ENCODE assay signal across 10 cellular contexts in the genomic region with DNA sequence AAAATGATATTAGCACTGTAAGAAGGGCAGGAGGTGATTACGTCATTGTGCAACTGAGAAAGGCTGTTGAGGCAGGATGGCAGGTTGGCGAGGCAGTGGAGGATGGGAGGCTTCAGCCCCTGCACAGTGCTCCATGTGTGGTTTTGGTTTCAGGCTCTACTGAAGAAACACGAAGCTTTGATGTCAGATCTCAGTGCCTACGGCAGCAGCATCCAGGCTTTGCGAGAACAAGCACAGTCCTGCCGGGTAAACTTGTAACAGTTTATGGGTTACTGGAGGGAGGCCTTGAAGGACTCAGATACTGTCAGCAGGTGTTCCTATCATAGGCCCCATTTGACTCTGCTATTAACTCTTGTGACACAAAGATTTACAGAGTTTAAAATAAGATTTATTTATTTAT. TPM values are rescaled to one million over a fixed set of nuclear protein-coding genes. Genes with fewer than 3 reads are reported as not detected.
DNase-seq lines count a peak whose midpoint lies in the region; ATAC-seq, FAIRE-seq and TF ChIP-seq lines count a peak whose summit lies in the region.
"Had no signal": no experiment of that assay in that cellular context is flagged by ENCODE, and none has a peak within 500 bp of the region (broad histone marks: within the 10 kb centered on the region; RNA-seq: fewer than 3 reads in every experiment).

No MANE protein-coding gene starts in this region.

- H3K36me3 ChIP-seq in small intestine (ENCODE audit: control insufficient read depth in 2 of 2, insufficient read depth in 2 of 2, low read length in 2 of 2) (peaks cover 25 to 40% of the 10 kb centered on the region in 2 donors), thymus (ENCODE audit: control insufficient read depth, insufficient read depth) (peaks cover 78% of the 10 kb centered on the region)

- no peak for DNase-seq in natural killer cell treated with Interleukin-12 subunit alpha and Interleukin-12 subunit beta and Interleukin-15 and Interleukin-18, amount 100 ng/mL, for 72 hours (ENCODE audit: low spot score)
- no peak for DNase-seq in natural killer cell
- peak; percentile 48 to 67 for DNase-seq in activated T-cell treated with anti-CD3 and anti-CD28 coated beads, Interleukin-2, amount 50 U/mL, for 48 hours
- peak; percentile 64 for DNase-seq in small intestine
- DNase-seq in NCI-H526 treated with DMSO at 0.1 percent for 48 hours (lab: John Stamatoyannopoulos, UW): no peak
- DNase-seq in GDM1 (lab: John Stamatoyannopoulos, UW): no peak
- DNase-seq: DMS79 treated with DMSO at 0.1 percent for 48 hours, NCI-H345 had no signal

- H3K4me1 Mint-ChIP-seq in natural killer cell treated with Interleukin-12 subunit alpha and Interleukin-12 subunit beta and Interleukin-15 and Interleukin-18, amount 100 ng/mL, for 72 hours (ENCODE audit: low read depth in 2 of 2): peaks cover 0 to 3% of the 10 kb centered on the region in 2 donors
- peaks cover 0 to 4% of the 10 kb centered on the region in 2 donors for H3K4me1 Mint-ChIP-seq in natural killer cell

- 11 to 59% (median 30%) methylated on average over 6 of the region's 6 CpGs for WGBS in small intestine, 3 donors
- 4% methylated on average over 6 of the region's 6 CpGs for WGBS in thymus

- H3K4me1 ChIP-seq in small intestine (ENCODE audit: control insufficient read depth in 2 of 2, insufficient read depth in 1 of 2, low read depth in 1 of 2, low read length in 1 of 2) (no peaks in the 10 kb centered on the region), thymus (ENCODE audit: control insufficient read depth, insufficient read depth, low read length) (peaks cover 3% of the 10 kb centered on the region)

- intact Hi-C loops in natural killer cell (cut with micrococcal nuclease): no loop called here

- peaks cover 38% of the 10 kb centered on the region for H3K36me3 Mint-ChIP-seq in natural killer cell treated with Interleukin-12 subunit alpha and Interleukin-12 subunit beta and Interleukin-15 and Interleukin-18, amount 100 ng/mL, for 72 hours
- H3K36me3 Mint-ChIP-seq in natural killer cell: peaks cover 40% of the 10 kb centered on the region

- H3K9me3 Mint-ChIP-seq in natural killer cell treated with Interleukin-12 subunit alpha and Interleukin-12 subunit beta and Interleukin-15 and Interleukin-18, amount 100 ng/mL, for 72 hours: no peaks in the 10 kb centered on the region
- no peaks in the 10 kb centered on the region for H3K9me3 Mint-ChIP-seq in natural killer cell

- no peak for TF ChIP-seq CTCF in natural killer cell (IDR thresholded peaks at IDR 0.05)

- H3K27ac Mint-ChIP-seq in natural killer cell treated with Interleukin-12 subunit alpha and Interleukin-12 subunit beta and Interleukin-15 and Interleukin-18, amount 100 ng/mL, for 72 hours: peak overlapping the region in 1 of 2 donors; percentile 65
- peak overlapping the region in 1 of 2 donors; percentile 39 for H3K27ac Mint-ChIP-seq in natural killer cell

- no peaks in the 10 kb centered on the region for H3K27me3 Mint-ChIP-seq in natural killer cell treated with Interleukin-12 subunit alpha and Interleukin-12 subunit beta and Interleukin-15 and Interleukin-18, amount 100 ng/mL, for 72 hours
- H3K27me3 Mint-ChIP-seq in natural killer cell (ENCODE audit: low read depth in 2 of 2): no peaks in the 10 kb centered on the region

- H3K27ac ChIP-seq in small intestine (ENCODE audit: low read depth in 1 of 2, low read length in 1 of 2) (no peak overlapping the region), thymus (ENCODE audit: low read depth) (peak overlapping the region; percentile 60)

- no peak overlapping the region for H3K4me3 Mint-ChIP-seq in natural killer cell treated with Interleukin-12 subunit alpha and Interleukin-12 subunit beta and Interleukin-15 and Interleukin-18, amount 100 ng/mL, for 72 hours
- no peak overlapping the region for H3K4me3 Mint-ChIP-seq in natural killer cell

- no peak for FAIRE-seq in small intestine (lab: Jason Lieb, UNC)

- H3K9me3 ChIP-seq in small intestine (ENCODE audit: control insufficient read depth, low read depth) (no peaks in the 10 kb centered on the region), thymus (ENCODE audit: control insufficient read depth) (no peaks in the 10 kb centered on the region)

- H3K27me3 ChIP-seq in small intestine (ENCODE audit: control insufficient read depth in 2 of 2, insufficient read depth in 2 of 2, low read length in 2 of 2) (no peaks in the 10 kb centered on the region), thymus (ENCODE audit: control insufficient read depth, insufficient read depth) (no peaks in the 10 kb centered on the region)

- ATAC-seq in natural killer cell treated with Interleukin-12 subunit alpha and Interleukin-12 subunit beta and Interleukin-15 and Interleukin-18, amount 100 ng/mL, for 72 hours: peak; percentile 28 to 82
- ATAC-seq in natural killer cell (no peak), HG03469 (IDR thresholded peaks at IDR 0.05; ENCODE audit: unreplicated experiment) (no peak)

- no peak overlapping the region for H3K4me3 ChIP-seq in small intestine (ENCODE audit: low read depth in 1 of 2, low read length in 2 of 2)
- H3K4me3 ChIP-seq in thymus (ENCODE audit: low read length): no peak overlapping the region

RNA-seq across cellular contexts. Expression of a gene that starts 35.1 kb away (rescaled TPM):
- 100 to 1,000 TPM; 243 to 260 TPM for total RNA-seq in natural killer cell treated with Interleukin-12 subunit alpha and Interleukin-12 subunit beta and Interleukin-15 and Interleukin-18, amount 100 ng/mL, for 72 hours
- total RNA-seq in natural killer cell: 100 to 1,000 TPM; 301 to 420 (median 400) TPM
- polyA plus RNA-seq in small intestine: 100 to 1,000 TPM in 2 of 3 donors, 10 to 100 TPM in 1; 98.1 to 154 (median 150) TPM
- 136 TPM for polyA plus RNA-seq in thymus

Comparison
In these comparisons a context has a peak if more than half of its experiments do, and no peak if none do; other contexts are left out.
1. ATAC-seq: peak in natural killer cell treated with Interleukin-12 subunit alpha and Interleukin-12 subunit beta and Interleukin-15 and Interleukin-18, amount 100 ng/mL, for 72 hours (2 of 2); none in natural killer cell (0 of 3) and HG03469 (single experiment).
2. DNase-seq: peak in activated T-cell treated with anti-CD3 and anti-CD28 coated beads, Interleukin-2, amount 50 U/mL, for 48 hours (2 of 2) and small intestine (single experiment); none in natural killer cell treated with Interleukin-12 subunit alpha and Interleukin-12 subunit beta and Interleukin-15 and Interleukin-18, amount 100 ng/mL, for 72 hours (single experiment), natural killer cell (single experiment), NCI-H526 treated with DMSO at 0.1 percent for 48 hours (single experiment) and GDM1 (single experiment).